7 cellular contexts compared by ENCODE assay signal in the genomic region with DNA sequence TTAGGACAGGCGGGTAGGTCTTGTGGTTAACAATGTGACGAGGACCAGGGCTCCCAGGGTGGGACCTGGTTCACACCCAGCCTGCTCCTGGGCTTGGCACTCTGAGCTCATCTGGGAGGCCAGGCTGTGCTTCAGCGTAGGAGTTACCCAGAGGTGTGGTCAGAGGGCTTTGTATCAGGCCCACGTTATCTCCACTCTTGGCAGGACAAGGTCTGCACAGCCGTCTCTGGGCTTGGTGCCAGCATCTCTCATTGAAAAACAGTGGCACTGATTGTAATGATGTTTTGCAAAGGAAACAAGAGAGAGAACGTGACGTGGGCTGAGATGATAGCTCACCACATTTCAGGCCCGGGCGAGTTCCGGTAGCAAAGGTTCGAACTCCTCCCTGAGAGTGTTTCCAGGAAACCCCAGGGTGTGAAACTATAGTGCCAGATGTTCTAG.
DNase-seq lines count a peak whose midpoint lies in the region; ATAC-seq lines count a peak whose summit lies in the region.

No MANE protein-coding gene starts in this region.

- H3K4me3 Mint-ChIP-seq in stimulated activated naive CD8-positive, alpha-beta T cell treated with anti-CD3 and anti-CD28 coated beads, Interleukin-15, amount 100 ng/mL, for 72 hours: peak overlapping the region; percentile 52

- peak; percentile 23 to 33 for DNase-seq in NCI-H187 (lab: John Stamatoyannopoulos, UW)
- DNase-seq in activated CD4-positive, alpha-beta T cell treated with anti-CD3 and anti-CD28 coated beads, Interleukin-2, amount 50 U/mL, for 48 hours: peak; percentile 62 to 76
- DNase-seq in dermis microvascular lymphatic vessel endothelial cell (ENCODE audit: low read depth in 2 of 2): peak; percentile 99
- DNase-seq in myocyte (ENCODE audit: low read depth): peak; percentile 46
- peak; percentile 52 to 76 for DNase-seq in stimulated activated naive CD8-positive, alpha-beta T cell treated with anti-CD3 and anti-CD28 coated beads, Interleukin-15, amount 100 ng/mL, for 72 hours
- DNase-seq in GF-D8 (lab: John Stamatoyannopoulos, UW): no peak

- H3K4me1 Mint-ChIP-seq in stimulated activated naive CD8-positive, alpha-beta T cell treated with anti-CD3 and anti-CD28 coated beads, Interleukin-15, amount 100 ng/mL, for 72 hours: peaks cover 44% of the 10 kb centered on the region

- H3K27me3 Mint-ChIP-seq in stimulated activated naive CD8-positive, alpha-beta T cell treated with anti-CD3 and anti-CD28 coated beads, Interleukin-15, amount 100 ng/mL, for 72 hours: peaks cover 4% of the 10 kb centered on the region

- H3K9me3 Mint-ChIP-seq in stimulated activated naive CD8-positive, alpha-beta T cell treated with anti-CD3 and anti-CD28 coated beads, Interleukin-15, amount 100 ng/mL, for 72 hours: peaks cover 19% of the 10 kb centered on the region in 2 donors

- peak overlapping the region; percentile 23 to 85 for H3K27ac Mint-ChIP-seq in stimulated activated naive CD8-positive, alpha-beta T cell treated with anti-CD3 and anti-CD28 coated beads, Interleukin-15, amount 100 ng/mL, for 72 hours

- peak; percentile 53 for ATAC-seq in GM21526 (IDR thresholded peaks at IDR 0.05; ENCODE audit: low FRiP score, unreplicated experiment)
- ATAC-seq in stimulated activated naive CD8-positive, alpha-beta T cell treated with anti-CD3 and anti-CD28 coated beads, Interleukin-15, amount 100 ng/mL, for 72 hours: peak; percentile 90
